ENCODE assay signal across 1 cellular context in the genomic region with DNA sequence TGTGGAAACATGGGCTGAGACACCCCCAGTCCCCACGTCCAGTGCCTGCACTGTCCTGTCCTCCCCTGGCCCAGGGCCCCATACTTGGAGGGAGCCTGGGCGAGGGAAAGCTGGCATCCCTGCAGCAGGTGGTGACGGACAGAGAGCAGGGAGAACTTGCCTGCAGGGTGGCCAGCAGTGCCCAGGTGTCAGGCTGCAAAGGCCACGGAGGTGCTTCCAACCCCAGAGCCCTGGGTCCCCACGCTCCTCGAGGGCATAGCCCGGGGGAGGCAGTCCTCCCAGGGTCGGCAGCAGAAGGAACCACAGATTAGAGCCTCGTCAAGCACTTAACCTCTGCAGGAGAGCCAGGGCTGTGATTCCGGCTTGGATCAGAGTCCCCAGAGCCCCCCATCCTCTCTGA.
TF ChIP-seq lines count a peak whose summit lies in the region.

No MANE protein-coding gene starts in this region.

TF ChIP-seq in GM23338, 12 proteins besides CTCF, POLR2A, EP300 and RAD21 (continued from another document):
- TF ChIP-seq, protein P1, sequence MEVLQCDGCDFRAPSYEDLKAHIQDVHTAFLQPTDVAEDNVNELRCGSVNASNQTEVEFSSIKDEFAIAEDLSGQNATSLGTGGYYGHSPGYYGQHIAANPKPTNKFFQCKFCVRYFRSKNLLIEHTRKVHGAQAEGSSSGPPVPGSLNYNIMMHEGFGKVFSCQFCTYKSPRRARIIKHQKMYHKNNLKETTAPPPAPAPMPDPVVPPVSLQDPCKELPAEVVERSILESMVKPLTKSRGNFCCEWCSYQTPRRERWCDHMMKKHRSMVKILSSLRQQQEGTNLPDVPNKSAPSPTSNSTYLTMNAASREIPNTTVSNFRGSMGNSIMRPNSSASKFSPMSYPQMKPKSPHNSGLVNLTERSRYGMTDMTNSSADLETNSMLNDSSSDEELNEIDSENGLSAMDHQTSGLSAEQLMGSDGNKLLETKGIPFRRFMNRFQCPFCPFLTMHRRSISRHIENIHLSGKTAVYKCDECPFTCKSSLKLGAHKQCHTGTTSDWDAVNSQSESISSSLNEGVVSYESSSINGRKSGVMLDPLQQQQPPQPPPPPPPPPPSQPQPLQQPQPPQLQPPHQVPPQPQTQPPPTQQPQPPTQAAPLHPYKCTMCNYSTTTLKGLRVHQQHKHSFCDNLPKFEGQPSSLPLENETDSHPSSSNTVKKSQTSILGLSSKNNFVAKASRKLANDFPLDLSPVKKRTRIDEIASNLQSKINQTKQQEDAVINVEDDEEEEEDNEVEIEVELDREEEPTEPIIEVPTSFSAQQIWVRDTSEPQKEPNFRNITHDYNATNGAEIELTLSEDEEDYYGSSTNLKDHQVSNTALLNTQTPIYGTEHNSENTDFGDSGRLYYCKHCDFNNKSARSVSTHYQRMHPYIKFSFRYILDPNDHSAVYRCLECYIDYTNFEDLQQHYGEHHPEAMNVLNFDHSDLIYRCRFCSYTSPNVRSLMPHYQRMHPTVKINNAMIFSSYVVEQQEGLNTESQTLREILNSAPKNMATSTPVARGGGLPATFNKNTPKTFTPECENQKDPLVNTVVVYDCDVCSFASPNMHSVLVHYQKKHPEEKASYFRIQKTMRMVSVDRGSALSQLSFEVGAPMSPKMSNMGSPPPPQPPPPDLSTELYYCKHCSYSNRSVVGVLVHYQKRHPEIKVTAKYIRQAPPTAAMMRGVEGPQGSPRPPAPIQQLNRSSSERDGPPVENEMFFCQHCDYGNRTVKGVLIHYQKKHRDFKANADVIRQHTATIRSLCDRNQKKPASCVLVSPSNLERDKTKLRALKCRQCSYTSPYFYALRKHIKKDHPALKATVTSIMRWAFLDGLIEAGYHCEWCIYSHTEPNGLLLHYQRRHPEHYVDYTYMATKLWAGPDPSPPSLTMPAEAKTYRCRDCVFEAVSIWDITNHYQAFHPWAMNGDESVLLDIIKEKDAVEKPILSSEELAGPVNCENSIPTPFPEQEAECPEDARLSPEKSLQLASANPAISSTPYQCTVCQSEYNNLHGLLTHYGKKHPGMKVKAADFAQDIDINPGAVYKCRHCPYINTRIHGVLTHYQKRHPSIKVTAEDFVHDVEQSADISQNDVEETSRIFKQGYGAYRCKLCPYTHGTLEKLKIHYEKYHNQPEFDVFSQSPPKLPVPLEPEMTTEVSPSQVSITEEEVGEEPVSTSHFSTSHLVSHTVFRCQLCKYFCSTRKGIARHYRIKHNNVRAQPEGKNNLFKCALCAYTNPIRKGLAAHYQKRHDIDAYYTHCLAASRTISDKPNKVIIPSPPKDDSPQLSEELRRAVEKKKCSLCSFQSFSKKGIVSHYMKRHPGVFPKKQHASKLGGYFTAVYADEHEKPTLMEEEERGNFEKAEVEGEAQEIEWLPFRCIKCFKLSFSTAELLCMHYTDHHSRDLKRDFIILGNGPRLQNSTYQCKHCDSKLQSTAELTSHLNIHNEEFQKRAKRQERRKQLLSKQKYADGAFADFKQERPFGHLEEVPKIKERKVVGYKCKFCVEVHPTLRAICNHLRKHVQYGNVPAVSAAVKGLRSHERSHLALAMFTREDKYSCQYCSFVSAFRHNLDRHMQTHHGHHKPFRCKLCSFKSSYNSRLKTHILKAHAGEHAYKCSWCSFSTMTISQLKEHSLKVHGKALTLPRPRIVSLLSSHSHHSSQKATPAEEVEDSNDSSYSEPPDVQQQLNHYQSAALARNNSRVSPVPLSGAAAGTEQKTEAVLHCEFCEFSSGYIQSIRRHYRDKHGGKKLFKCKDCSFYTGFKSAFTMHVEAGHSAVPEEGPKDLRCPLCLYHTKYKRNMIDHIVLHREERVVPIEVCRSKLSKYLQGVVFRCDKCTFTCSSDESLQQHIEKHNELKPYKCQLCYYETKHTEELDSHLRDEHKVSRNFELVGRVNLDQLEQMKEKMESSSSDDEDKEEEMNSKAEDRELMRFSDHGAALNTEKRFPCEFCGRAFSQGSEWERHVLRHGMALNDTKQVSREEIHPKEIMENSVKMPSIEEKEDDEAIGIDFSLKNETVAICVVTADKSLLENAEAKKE (CRISPR knock-in tag; IDR thresholded peaks at IDR 0.05) = no peak
- TF ChIP-seq NANOG (IDR thresholded peaks at IDR 0.05; ENCODE audit: borderline replicate concordance) (no peak), ZNF114 (CRISPR knock-in tag; IDR thresholded peaks at IDR 0.05) (no peak), CREB1 (CRISPR knock-in tag; IDR thresholded peaks at IDR 0.05; ENCODE audit: low read depth) (no peak), STAT1 (IDR thresholded peaks at IDR 0.05; ENCODE audit: unreplicated experiment) (no peak), ZNF331 (CRISPR knock-in tag; IDR thresholded peaks at IDR 0.05; ENCODE audit: low read depth) (no peak), EZH2phosphoT487 (IDR thresholded peaks at IDR 0.05; ENCODE audit: unreplicated experiment) (no peak), EZH2 (IDR thresholded peaks at IDR 0.05; ENCODE audit: low read depth, unreplicated experiment) (no peak)
- TF ChIP-seq, protein P2, sequence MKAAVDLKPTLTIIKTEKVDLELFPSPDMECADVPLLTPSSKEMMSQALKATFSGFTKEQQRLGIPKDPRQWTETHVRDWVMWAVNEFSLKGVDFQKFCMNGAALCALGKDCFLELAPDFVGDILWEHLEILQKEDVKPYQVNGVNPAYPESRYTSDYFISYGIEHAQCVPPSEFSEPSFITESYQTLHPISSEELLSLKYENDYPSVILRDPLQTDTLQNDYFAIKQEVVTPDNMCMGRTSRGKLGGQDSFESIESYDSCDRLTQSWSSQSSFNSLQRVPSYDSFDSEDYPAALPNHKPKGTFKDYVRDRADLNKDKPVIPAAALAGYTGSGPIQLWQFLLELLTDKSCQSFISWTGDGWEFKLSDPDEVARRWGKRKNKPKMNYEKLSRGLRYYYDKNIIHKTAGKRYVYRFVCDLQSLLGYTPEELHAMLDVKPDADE (IDR thresholded peaks at IDR 0.05) = no peak
TF ChIP-seq in GM23338: peak in this region for 0.
